In genomic region chr22:29269731-29270474, GRCh38 we compare ENCODE assay signal across 8 cellular contexts. TPM values are rescaled to one million over a fixed set of nuclear protein-coding genes. Genes with fewer than 3 reads are reported as not detected.
DNase-seq lines count a peak whose midpoint lies in the region; ATAC-seq and TF ChIP-seq lines count a peak whose summit lies in the region.

No MANE protein-coding gene starts in this region.

- H3K36me3 Mint-ChIP-seq in Calu3 (ENCODE audit: insufficient read depth, unreplicated experiment) (peaks cover 86% of the 10 kb centered on the region), naive B cell (peaks cover 0 to 16% of the 10 kb centered on the region in 2 donors)

- no TSS peak for BruUV-seq in Calu3 (replicated peaks; lab: Mats Ljungman, UMichigan)

- H3K4me3 Mint-ChIP-seq in Calu3 (ENCODE audit: low read depth, unreplicated experiment) (peak overlapping the region; percentile 94), naive B cell (peak overlapping the region; percentile 89 to 100 (median 97))

- no peak for ATAC-seq in naive B cell (ENCODE audit: low read depth in 2 of 2)

- H3K27me3 Mint-ChIP-seq in Calu3 (ENCODE audit: unreplicated experiment) (no peaks in the 10 kb centered on the region), naive B cell (no peaks in the 10 kb centered on the region)

- intact Hi-C loops in Calu3 (cut with micrococcal nuclease; ENCODE audit: unreplicated experiment): no loop called here

- peak overlapping the region; percentile 23 for H3K27ac ChIP-seq in cingulate gyrus (ENCODE audit: low read depth, low read length)

- H3K9me3 Mint-ChIP-seq in Calu3 (ENCODE audit: low read depth, unreplicated experiment) (no peaks in the 10 kb centered on the region), naive B cell (peaks cover 0 to 3% (median 0%) of the 10 kb centered on the region in 7 donors)

- TF ChIP-seq CTCF in Calu3 (IDR thresholded peaks at IDR 0.05; ENCODE audit: unreplicated experiment): no peak

- H3K27ac Mint-ChIP-seq in Calu3 (ENCODE audit: unreplicated experiment) (peak overlapping the region; percentile 100), naive B cell (peak overlapping the region; percentile 7 to 97 (median 66))

- H3K4me1 Mint-ChIP-seq in Calu3 (ENCODE audit: low read depth, unreplicated experiment): peaks cover 51% of the 10 kb centered on the region
- H3K4me1 Mint-ChIP-seq in naive B cell: peaks cover 52 to 68% (median 61%) of the 10 kb centered on the region in 3 donors

- CTCF ChIA-PET in Calu3 (lab: Charles Lee): no interaction called here

- DNase-seq in Calu3 (no peak), NAMALWA (ENCODE audit: low spot score) (peak; percentile 43), naive B cell (no peak), NCI-H1417 treated with DMSO at 0.1 percent for 48 hours (lab: John Stamatoyannopoulos, UW) (no peak), HuH-7.5 (ENCODE audit: low spot score) (no peak), NCI-H2196 treated with DMSO at 0.1 percent for 48 hours (lab: John Stamatoyannopoulos, UW; ENCODE audit: unreplicated experiment) (no peak)
- no peak for DNase-seq in stimulated activated CD4-positive, alpha-beta T cell treated with anti-CD3 and anti-CD28 coated beads, Interleukin-12 subunit alpha, Interleukin-12 subunit beta, amount 100 ng/mL, for 4 hours

RNA-seq across cellular contexts. Expression of gene EWSR1, which starts 1.8 kb away (rescaled TPM):
- total RNA-seq in Calu3 (2022): 368 and 374 TPM in 2 replicates
- 100 to 1,000 TPM; 175 to 252 (median 194) TPM for polyA plus RNA-seq in naive B cell (ENCODE audit: low read depth in 6 of 6)

RNA-seq across cellular contexts. Expression of gene RHBDD3, which starts 2.1 kb away (rescaled TPM):
- 51.5 and 51.7 TPM in 2 replicates for total RNA-seq in Calu3 (2022)
- 1 to 10 TPM in 4 of 6 donors, under 1 TPM in 1, not detected in 1; 0.72 to 4.2 (median 2.9) TPM for polyA plus RNA-seq in naive B cell (ENCODE audit: low read depth in 6 of 6)

RNA-seq across cellular contexts. Expression of gene GAS2L1, which starts 36.5 kb away (rescaled TPM):
- 16.6 and 16.9 TPM in 2 replicates for total RNA-seq in Calu3 (2022)
- polyA plus RNA-seq in naive B cell (ENCODE audit: low read depth in 6 of 6): 1 to 10 TPM in 3 of 6 donors, under 1 TPM in 2, not detected in 1; 0.39 to 1.2 (median 1.0) TPM

RNA-seq across cellular contexts. Expression of gene RASL10A, which starts 45.6 kb away (rescaled TPM):
- 1.6 and 2.2 TPM in 2 replicates for total RNA-seq in Calu3 (2022)
- not detected for polyA plus RNA-seq in naive B cell (ENCODE audit: low read depth in 6 of 6)
